ENCODE assay signal across 17 cellular contexts in genomic region chr16:51710186-51710585, GRCh38.
"Had no signal": no experiment of that assay in that cellular context is flagged by ENCODE, and none has a peak within 500 bp of the region (broad histone marks: within the 10 kb centered on the region; RNA-seq: fewer than 3 reads in every experiment).

No MANE protein-coding gene starts in this region.

- H3K27ac Mint-ChIP-seq: naive thymus-derived CD8-positive, alpha-beta T cell had no signal

- H3K4me3 Mint-ChIP-seq: naive thymus-derived CD8-positive, alpha-beta T cell had no signal

- H3K9me3 ChIP-seq: sigmoid colon, thyroid gland had no signal

- H3K4me1 ChIP-seq: heart left ventricle, sigmoid colon, suprapubic skin, thyroid gland, upper lobe of right lung had no signal

- H3K4me1 Mint-ChIP-seq: naive thymus-derived CD8-positive, alpha-beta T cell had no signal

- H3K36me3 ChIP-seq: heart left ventricle, sigmoid colon, suprapubic skin, thyroid gland, upper lobe of right lung had no signal

- H3K4me3 ChIP-seq: dorsolateral prefrontal cortex, heart left ventricle, mucosa of descending colon, sigmoid colon, skin epidermis, suprapubic skin, thyroid gland, upper lobe of right lung had no signal

- H3K27me3 ChIP-seq: heart left ventricle, sigmoid colon, suprapubic skin, thyroid gland, upper lobe of right lung had no signal

- H3K27ac ChIP-seq: dorsolateral prefrontal cortex, heart left ventricle, sigmoid colon, skin epidermis, suprapubic skin, thyroid gland, upper lobe of right lung had no signal

- DNase-seq: cortex of kidney; dorsolateral prefrontal cortex; effector CD8-positive, alpha-beta T cell; heart left ventricle; hippocampal formation; kidney glomerular epithelial cell; mammary epithelial cell; mucosa of descending colon; naive thymus-derived CD8-positive, alpha-beta T cell; posterior cingulate gyrus; sigmoid colon; stimulated activated CD4-positive, alpha-beta T cell treated with anti-CD3 and anti-CD28 coated beads, Interleukin-12 subunit alpha, Interleukin-12 subunit beta, amount 100 ng/mL, for 4 hours; stimulated activated naive CD4-positive, alpha-beta T cell treated with Interleukin-2 at 50 U/mL for 16 hours; thyroid gland; upper lobe of right lung had no signal
